In the genomic region with DNA sequence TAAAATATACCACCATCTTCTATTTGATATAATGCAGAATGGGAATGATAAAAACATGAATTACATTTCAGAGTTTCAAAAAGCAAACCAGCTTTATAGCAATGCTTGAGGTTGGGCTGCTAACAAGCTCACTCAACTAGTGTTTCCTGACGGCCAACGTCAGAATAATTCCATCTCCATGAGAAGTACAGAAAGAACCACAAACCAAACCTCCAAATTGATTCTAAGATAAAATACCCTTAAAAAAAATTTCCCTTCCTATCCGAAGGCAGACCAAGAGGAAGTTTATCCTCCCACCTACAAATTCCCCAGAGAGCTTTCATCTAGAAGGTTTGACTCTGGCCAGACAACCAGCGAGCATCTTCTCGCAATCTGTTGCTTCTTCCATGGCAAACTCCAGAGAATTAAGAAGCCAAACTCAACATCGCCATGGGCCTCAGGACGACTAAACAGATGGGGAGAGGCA, we compare ENCODE assay signal across 8 cellular contexts. TPM values are rescaled to one million over a fixed set of nuclear protein-coding genes. Genes with fewer than 3 reads are reported as not detected.
DNase-seq lines count a peak whose midpoint lies in the region; ATAC-seq and TF ChIP-seq lines count a peak whose summit lies in the region.

A gene (plus strand): TSS at position 271 of the 466 bp plus-strand sequence. CDS start 159 bp downstream, at position 430.

- intact Hi-C loops in natural killer cell (cut with micrococcal nuclease), result loop anchor here (10.0 kb wide), 1 partner anchor 109 kb away; a partner anchor contains a TSS

- peak within 1 kb of the TSS in 9 of 11 experiments; percentile 11 to 65 (median 49); a peak in 16 of 22 replicates for H3K27ac ChIP-seq in BLaER1 treated with 17β-estradiol and CSF1 and Interleukin-3, amounts not matched to agents 10 nM and 100 nM

- ATAC-seq in central memory CD8-positive, alpha-beta T cell (replicated peaks; ENCODE audit: extremely low read depth, poor library complexity, severe bottlenecking), result no peak
- ATAC-seq in natural killer cell, result no peak
- no peak for ATAC-seq in GM18519 (IDR thresholded peaks at IDR 0.05; ENCODE audit: low FRiP score, unreplicated experiment)
- ATAC-seq in HG03571 (IDR thresholded peaks at IDR 0.05; ENCODE audit: unreplicated experiment), result no peak
- ATAC-seq in GM19351 (IDR thresholded peaks at IDR 0.05; ENCODE audit: unreplicated experiment), result no peak

- peak within 1 kb of the TSS; percentile 65 to 91 (median 90) for H3K4me3 Mint-ChIP-seq in IgD-negative memory B cell
- H3K4me3 Mint-ChIP-seq in central memory CD8-positive, alpha-beta T cell, result peak within 1 kb of the TSS; percentile 95
- H3K4me3 Mint-ChIP-seq in natural killer cell, result peak within 1 kb of the TSS; percentile 95

- H3K27ac Mint-ChIP-seq in IgD-negative memory B cell, result peak within 1 kb of the TSS in 1 of 3 donors; percentile 49
- H3K27ac Mint-ChIP-seq in central memory CD8-positive, alpha-beta T cell (ENCODE audit: low read depth), result peak within 1 kb of the TSS; percentile 95
- H3K27ac Mint-ChIP-seq in natural killer cell, result peak within 1 kb of the TSS; percentile 69 to 84

- 0 out of 22 replicates have a peak, but pooled peaks cover 0 to 6% (median 0%) of the 10 kb centered on the region in 11 experiments for H4K20me1 ChIP-seq in BLaER1 treated with 17β-estradiol and CSF1 and Interleukin-3, amounts not matched to agents 10 nM and 100 nM

- H3K27me3 Mint-ChIP-seq in IgD-negative memory B cell, result peaks cover 37% of the 10 kb centered on the region
- no peaks in the 10 kb centered on the region for H3K27me3 Mint-ChIP-seq in central memory CD8-positive, alpha-beta T cell
- peaks cover 17 to 28% of the 10 kb centered on the region in 2 donors for H3K27me3 Mint-ChIP-seq in natural killer cell (ENCODE audit: low read depth in 2 of 2)

- peaks cover 16 to 25% (median 18%) of the 10 kb centered on the region in 10 experiments; a peak in 19 of 20 replicates for H3K4me1 ChIP-seq in BLaER1 treated with 17β-estradiol and CSF1 and Interleukin-3, amounts not matched to agents 10 nM and 100 nM

- no peaks in the 10 kb centered on the region for H3K9me3 ChIP-seq in BLaER1 treated with 17β-estradiol and CSF1 and Interleukin-3, amounts not matched to agents 10 nM and 100 nM (replicated peaks in 1 of 11)

- peaks cover 31 to 44% (median 39%) of the 10 kb centered on the region in 11 experiments for H3K27me3 ChIP-seq in BLaER1 treated with 17β-estradiol and CSF1 and Interleukin-3, amounts not matched to agents 10 nM and 100 nM

- H3K36me3 Mint-ChIP-seq in IgD-negative memory B cell (no peaks in the 10 kb centered on the region), natural killer cell (peaks cover 8% of the 10 kb centered on the region)
- peaks cover 8% of the 10 kb centered on the region for H3K36me3 Mint-ChIP-seq in central memory CD8-positive, alpha-beta T cell (ENCODE audit: insufficient read depth)

- no peaks in the 10 kb centered on the region for H3K9me3 Mint-ChIP-seq in IgD-negative memory B cell
- no peaks in the 10 kb centered on the region for H3K9me3 Mint-ChIP-seq in central memory CD8-positive, alpha-beta T cell
- H3K9me3 Mint-ChIP-seq in natural killer cell, result no peaks in the 10 kb centered on the region

- TF ChIP-seq CTCF in natural killer cell (IDR thresholded peaks at IDR 0.05), result no peak

- peak within 1 kb of the TSS; percentile 94 to 100 (median 96) for H3K4me2 ChIP-seq in BLaER1 treated with 17β-estradiol and CSF1 and Interleukin-3, amounts not matched to agents 10 nM and 100 nM

- DNase-seq in central memory CD8-positive, alpha-beta T cell (ENCODE audit: low spot score in 2 of 2), result no peak
- DNase-seq in natural killer cell, result no peak
- no peak for DNase-seq in stimulated activated CD4-positive, alpha-beta T cell treated with anti-CD3 and anti-CD28 coated beads, Interleukin-2, amount 100 ng/mL, for 24 hours

- peak within 1 kb of the TSS; percentile 65 to 91 (median 81) for H3K4me3 ChIP-seq in BLaER1 treated with 17β-estradiol and CSF1 and Interleukin-3, amounts not matched to agents 10 nM and 100 nM

- H3K9ac ChIP-seq in BLaER1 treated with 17β-estradiol and CSF1 and Interleukin-3, amounts not matched to agents 10 nM and 100 nM, result peak within 1 kb of the TSS; percentile 62 to 79 (median 73)

- peaks cover 12 to 20% (median 15%) of the 10 kb centered on the region in 3 donors for H3K4me1 Mint-ChIP-seq in IgD-negative memory B cell
- H3K4me1 Mint-ChIP-seq in central memory CD8-positive, alpha-beta T cell, result peaks cover 28% of the 10 kb centered on the region
- peaks cover 24 to 31% of the 10 kb centered on the region in 2 donors for H3K4me1 Mint-ChIP-seq in natural killer cell

- H3K36me3 ChIP-seq in BLaER1 treated with 17β-estradiol and CSF1 and Interleukin-3, amounts not matched to agents 10 nM and 100 nM, result no peaks in the 10 kb centered on the region

RNA-seq across cellular contexts. Expression of the gene that starts here (rescaled TPM):
- not detected for polyA plus RNA-seq in IgD-negative memory B cell
- 1 to 10 TPM; 2.0 to 5.4 (median 2.6) TPM for total RNA-seq in natural killer cell
